13 cellular contexts compared by ENCODE assay signal in the genomic region with DNA sequence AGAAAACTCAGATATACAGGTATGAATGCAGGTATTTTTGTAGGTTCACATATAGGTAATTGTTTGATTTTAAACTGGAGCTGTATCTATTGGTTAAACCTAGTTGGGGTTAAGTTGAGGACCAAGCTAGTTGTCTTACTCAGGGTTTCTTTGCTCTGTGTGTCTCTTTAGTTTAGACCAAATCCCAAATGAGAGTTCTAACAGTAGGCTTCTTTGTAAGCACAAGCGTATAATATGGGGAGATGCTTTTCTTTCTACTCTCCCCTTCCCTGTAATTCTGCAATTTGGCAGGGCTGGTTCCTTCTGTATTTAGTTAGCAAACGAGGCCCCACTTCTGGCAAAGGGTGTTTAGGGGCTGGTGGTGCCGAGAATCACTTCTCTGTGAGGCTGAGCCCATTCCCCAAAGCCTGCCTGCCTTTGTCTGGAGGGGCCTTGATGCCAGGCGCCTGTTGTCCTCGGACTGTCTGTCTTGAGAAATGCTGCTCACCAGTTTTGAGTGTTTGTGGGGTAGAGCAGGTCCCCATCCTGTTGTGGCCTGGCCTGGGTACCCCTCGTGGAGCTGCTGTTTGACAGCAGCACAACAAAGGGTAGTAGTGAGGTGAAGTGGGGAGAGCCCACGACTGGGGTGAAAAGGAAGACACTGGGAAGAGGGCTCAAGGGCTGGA.
A peak's percentile ranks its signal among the peaks of the same experiment; 100 is the strongest.
DNase-seq lines count a peak whose midpoint lies in the region; ATAC-seq and TF ChIP-seq lines count a peak whose summit lies in the region.
"Had no signal": no experiment of that assay in that cellular context is flagged by ENCODE, and none has a peak within 500 bp of the region (broad histone marks: within the 10 kb centered on the region; RNA-seq: fewer than 3 reads in every experiment).

No MANE protein-coding gene starts in this region.

- CTCF ChIA-PET in RWPE1 (lab: Yijun Ruan, JAX) = interaction anchor here (0.6 to 1.4 kb wide), 3 partner anchors 17 to 992 kb away, joined by 3 to 7 read pairs (median 4); no protein-coding TSS in a partner anchor

- H3K4me1 Mint-ChIP-seq in nephron (peaks cover 90% of the 10 kb centered on the region), CD14-positive monocyte (no peaks in the 10 kb centered on the region)

- H3K9me3 ChIP-seq in suprapubic skin = no peaks in the 10 kb centered on the region

- peak overlapping the region; percentile 68 for H3K4me3 ChIP-seq in coronary artery
- peak overlapping the region; percentile 5 for H3K4me3 ChIP-seq in suprapubic skin

- no peaks in the 10 kb centered on the region for H3K27me3 Mint-ChIP-seq in nephron (ENCODE audit: low read depth)
- H3K27me3 Mint-ChIP-seq in CD14-positive monocyte (ENCODE audit: low read depth in 3 of 3) = peaks cover 0 to 4% (median 0%) of the 10 kb centered on the region in 3 donors

- intact Hi-C loops in CD14-positive monocyte (cut with micrococcal nuclease) = no loop called here

- peak overlapping the region; percentile 45 to 94 (median 86) for H3K27ac Mint-ChIP-seq in nephron
- H3K27ac Mint-ChIP-seq in CD14-positive monocyte = no peak overlapping the region
- H3K27ac Mint-ChIP-seq: activated CD8-positive, alpha-beta T cell treated with anti-CD3 and anti-CD28 coated beads, Interleukin-2, amount 10 ng/mL, durations not matched to agents 7 days and 5 days; T-helper 1 cell treated with Interleukin-12 subunit alpha and Interleukin-12 subunit beta and Interleukin-4 antibody, amounts not matched to agents 30 μg/mL and 1 μg/mL, for 36 hours had no signal

- WGBS in suprapubic skin = 67% methylated on average over 7 of the region's 7 CpGs

- no peaks in the 10 kb centered on the region for H3K27me3 ChIP-seq in suprapubic skin

- no peak for TF ChIP-seq POLR2A in suprapubic skin (IDR thresholded peaks at IDR 0.05)

- H3K4me3 Mint-ChIP-seq in nephron = peak overlapping the region in 2 of 3 experiments; percentile 44 to 59
- H3K4me3 Mint-ChIP-seq in CD14-positive monocyte = no peak overlapping the region
- H3K4me3 Mint-ChIP-seq: activated CD8-positive, alpha-beta T cell treated with anti-CD3 and anti-CD28 coated beads, Interleukin-2, amount 10 ng/mL, durations not matched to agents 7 days and 5 days; T-helper 1 cell treated with Interleukin-12 subunit alpha and Interleukin-12 subunit beta and Interleukin-4 antibody, amounts not matched to agents 30 μg/mL and 1 μg/mL, for 36 hours had no signal

- no peak for TF ChIP-seq EP300 in suprapubic skin (IDR thresholded peaks at IDR 0.05)

- POLR2A ChIA-PET in RWPE1 (lab: Yijun Ruan, JAX; ENCODE audit: low non-redundant PET) = no interaction called here

- H3K4me1 ChIP-seq in suprapubic skin = peaks cover 92% of the 10 kb centered on the region

- H3K36me3 Mint-ChIP-seq in nephron (ENCODE audit: low read depth) (peaks cover 25% of the 10 kb centered on the region), CD14-positive monocyte (peaks cover 6 to 10% of the 10 kb centered on the region in 2 donors)

- H3K27ac ChIP-seq in RWPE1 (peak overlapping the region; percentile 60), coronary artery (peak overlapping the region; percentile 91 to 93), suprapubic skin (peak overlapping the region; percentile 42)

- no peak for ATAC-seq in HG03159 (IDR thresholded peaks at IDR 0.05; ENCODE audit: unreplicated experiment)
- ATAC-seq: activated CD8-positive, alpha-beta T cell treated with anti-CD3 and anti-CD28 coated beads, Interleukin-2, amount 10 ng/mL, durations not matched to agents 7 days and 5 days had no signal

- H3K36me3 ChIP-seq in suprapubic skin = peaks cover 19% of the 10 kb centered on the region

- H3K9me3 Mint-ChIP-seq in nephron (no peaks in the 10 kb centered on the region), CD14-positive monocyte (peaks cover 0 to 1% (median 0%) of the 10 kb centered on the region in 7 donors)
- H3K9me3 Mint-ChIP-seq: T-helper 1 cell treated with Interleukin-12 subunit alpha and Interleukin-12 subunit beta and Interleukin-4 antibody, amounts not matched to agents 30 μg/mL and 1 μg/mL, for 36 hours had no signal

- DNase-seq in RWPE1 (ENCODE audit: low spot score) (no peak), coronary artery (ENCODE audit: low spot score) (no peak), suprapubic skin (ENCODE audit: low spot score in 2 of 2) (no peak), NCI-H82 (lab: John Stamatoyannopoulos, UW) (no peak), CD14-positive monocyte (ENCODE audit: low spot score) (no peak)
- DNase-seq: activated CD8-positive, alpha-beta T cell treated with anti-CD3 and anti-CD28 coated beads, Interleukin-2, amount 10 ng/mL, durations not matched to agents 7 days and 5 days; activated naive CD4-positive, alpha-beta T cell treated with Interleukin-2 at 50 U/mL for 16 hours; OCI-M1; stimulated activated CD4-positive, alpha-beta T cell treated with anti-CD3 and anti-CD28 coated beads, Interleukin-4, amount 100 ng/mL, for 1 hour; stimulated activated naive CD4-positive, alpha-beta T cell had no signal

- no peak for TF ChIP-seq CTCF in RWPE1 (conservative IDR thresholded peaks at IDR 0.05; ENCODE audit: low read depth)
- TF ChIP-seq CTCF in coronary artery (IDR thresholded peaks at IDR 0.05) = no peak
- TF ChIP-seq CTCF in nephron (IDR thresholded peaks at IDR 0.05; ENCODE audit: unreplicated experiment in 3 of 3) = no peak
- no peak for TF ChIP-seq CTCF in suprapubic skin (IDR thresholded peaks at IDR 0.05)
- no peak for TF ChIP-seq CTCF in CD14-positive monocyte (IDR thresholded peaks at IDR 0.05)

Comparison
In these comparisons a context has a peak if more than half of its experiments do, and no peak if none do; other contexts are left out.
1. H3K27ac ChIP-seq: peak in every context shown above with its lines; median percentile 92 in coronary artery; 60 in RWPE1; 42 in suprapubic skin.
2. H3K27ac Mint-ChIP-seq: peak in nephron (3 of 3); none in CD14-positive monocyte (0 of 7).
3. H3K4me3 Mint-ChIP-seq: peak in nephron (2 of 3); none in CD14-positive monocyte (0 of 2).